ENCODE assay signal across 20 cellular contexts in the genomic region with DNA sequence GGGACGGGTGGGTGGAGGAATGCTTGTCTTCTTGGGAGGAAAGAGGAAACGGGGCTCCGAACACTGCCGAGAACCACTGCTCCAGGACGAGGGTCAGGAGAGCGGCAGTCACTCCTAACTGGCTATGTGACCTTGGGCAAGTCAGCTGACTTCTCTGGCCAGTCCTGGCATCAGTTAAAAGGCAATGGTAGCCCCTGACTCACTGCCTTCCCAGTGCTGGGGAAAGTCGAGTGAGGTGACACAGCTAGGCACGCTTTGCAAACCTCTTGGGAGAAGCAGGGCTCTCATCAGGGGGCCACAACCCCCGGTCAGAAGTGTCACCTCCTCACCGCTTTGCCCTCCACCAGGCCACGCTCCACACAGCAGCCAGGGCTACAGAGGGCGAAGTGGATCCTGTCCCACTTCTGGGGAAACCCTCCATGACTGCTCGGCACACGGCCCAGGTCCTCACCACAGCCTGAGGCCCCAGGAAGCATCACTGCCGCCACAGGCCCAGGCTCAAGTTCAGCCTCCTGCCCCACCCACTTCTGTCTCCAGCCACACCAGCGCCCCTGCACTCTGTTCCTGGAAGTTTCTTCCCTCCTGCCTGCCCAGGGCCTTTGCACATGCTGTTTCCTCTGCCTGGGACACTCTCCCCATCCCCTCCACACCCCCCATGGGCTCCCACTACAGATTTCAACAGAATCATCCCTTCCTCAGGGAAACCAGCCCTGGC. TPM values are rescaled to one million over a fixed set of nuclear protein-coding genes. Genes with fewer than 3 reads are reported as not detected.
A peak's percentile ranks its signal among the peaks of the same experiment; 100 is the strongest.
DNase-seq lines count a peak whose midpoint lies in the region; ATAC-seq and TF ChIP-seq lines count a peak whose summit lies in the region.
"Had no signal": no experiment of that assay in that cellular context is flagged by ENCODE, and none has a peak within 500 bp of the region (broad histone marks: within the 10 kb centered on the region; RNA-seq: fewer than 3 reads in every experiment).

No MANE protein-coding gene starts in this region.

- intact Hi-C loops in mucosa of descending colon (cut with DNase I, micrococcal nuclease) = no loop called here

- peaks cover 0 to 45% (median 16%) of the 10 kb centered on the region in 4 donors for H3K4me1 Mint-ChIP-seq in CD4-positive, CD25-positive, alpha-beta regulatory T cell
- H3K4me1 Mint-ChIP-seq in activated CD8-positive, alpha-beta T cell treated with anti-CD3 and anti-CD28 coated beads, Interleukin-2, amount 10 ng/mL, durations not matched to agents 7 days and 5 days (ENCODE audit: low read depth) = peaks cover 51% of the 10 kb centered on the region

- no peaks in the 10 kb centered on the region for H3K27me3 ChIP-seq in CD4-positive, CD25-positive, alpha-beta regulatory T cell (ENCODE audit: control insufficient read depth, insufficient read depth, low read length)
- no peaks in the 10 kb centered on the region for H3K27me3 ChIP-seq in effector memory CD4-positive, alpha-beta T cell (replicated peaks; ENCODE audit: control insufficient read depth, insufficient read depth, low read length, poor library complexity, severe bottlenecking)
- H3K27me3 ChIP-seq: hepatocyte, ovary, tibial nerve had no signal

- H3K27ac ChIP-seq in CD4-positive, CD25-positive, alpha-beta regulatory T cell (ENCODE audit: insufficient read depth, low read length, poor library complexity, severe bottlenecking) = peak overlapping the region; percentile 35
- no peak overlapping the region for H3K27ac ChIP-seq in effector memory CD4-positive, alpha-beta T cell (ENCODE audit: insufficient read depth, low read length, poor library complexity, severe bottlenecking)
- H3K27ac ChIP-seq: hepatocyte, ovary, tibial nerve, VCaP had no signal

- peaks cover 43% of the 10 kb centered on the region for H3K36me3 Mint-ChIP-seq in CD4-positive, CD25-positive, alpha-beta regulatory T cell
- H3K36me3 Mint-ChIP-seq in activated CD8-positive, alpha-beta T cell treated with anti-CD3 and anti-CD28 coated beads, Interleukin-2, amount 10 ng/mL, durations not matched to agents 7 days and 5 days (ENCODE audit: low read depth) = peaks cover 81% of the 10 kb centered on the region

- TF ChIP-seq CTCF in mucosa of descending colon (IDR thresholded peaks at IDR 0.05) = no peak

- no peaks in the 10 kb centered on the region for H3K27me3 Mint-ChIP-seq in CD4-positive, CD25-positive, alpha-beta regulatory T cell
- no peaks in the 10 kb centered on the region for H3K27me3 Mint-ChIP-seq in activated CD8-positive, alpha-beta T cell treated with anti-CD3 and anti-CD28 coated beads, Interleukin-2, amount 10 ng/mL, durations not matched to agents 7 days and 5 days (ENCODE audit: low read depth)

- POLR2A ChIA-PET in activated CD8-positive, alpha-beta T cell treated with anti-CD3 and anti-CD28 coated beads, Interleukin-2, amount 10 ng/mL, durations not matched to agents 7 days and 5 days (lab: Charles Lee) = interaction anchor here (0.6 to 3.4 kb wide), 5 partner anchors 11 to 86 kb away, joined by 3 to 13 read pairs (median 9); no protein-coding TSS in a partner anchor

- DNase-seq in CD4-positive, CD25-positive, alpha-beta regulatory T cell = no peak
- DNase-seq in CMK (ENCODE audit: low read depth) = peak; percentile 30
- no peak for DNase-seq in activated CD8-positive, alpha-beta T cell treated with anti-CD3 and anti-CD28 coated beads, Interleukin-2, amount 10 ng/mL, durations not matched to agents 7 days and 5 days
- DNase-seq in mucosa of descending colon = no peak
- no peak for DNase-seq in AML-193 (lab: John Stamatoyannopoulos, UW)
- DNase-seq in stimulated activated CD4-positive, alpha-beta T cell treated with anti-CD3 and anti-CD28 coated beads, Interleukin-15, amount 100 ng/mL, for 24 hours = no peak
- no peak for DNase-seq in effector memory CD4-positive, alpha-beta T cell
- DNase-seq: islet precursor cell; NCI-H1417; NCI-H2107; NCI-H524; ovary; SHP77 treated with DMSO at 0.1 percent for 48 hours; stimulated activated naive CD4-positive, alpha-beta T cell had no signal

- ATAC-seq in CD4-positive, CD25-positive, alpha-beta regulatory T cell (ENCODE audit: low read depth in 2 of 2) = no peak
- peak; percentile 40 for ATAC-seq in activated CD8-positive, alpha-beta T cell treated with anti-CD3 and anti-CD28 coated beads, Interleukin-2, amount 10 ng/mL, durations not matched to agents 7 days and 5 days
- peak; percentile 22 for ATAC-seq in mucosa of descending colon
- ATAC-seq: sciatic nerve had no signal

- H3K4me3 ChIP-seq in CD4-positive, CD25-positive, alpha-beta regulatory T cell (ENCODE audit: low read depth, low read length) = no peak overlapping the region
- H3K4me3 ChIP-seq in mucosa of descending colon = no peak overlapping the region
- no peak overlapping the region for H3K4me3 ChIP-seq in effector memory CD4-positive, alpha-beta T cell (ENCODE audit: insufficient read depth, low read depth, low read length, poor library complexity, severe bottlenecking)
- H3K4me3 ChIP-seq: hepatocyte, lung, ovary, tibial nerve had no signal

- no peaks in the 10 kb centered on the region for H3K4me1 ChIP-seq in CD4-positive, CD25-positive, alpha-beta regulatory T cell (ENCODE audit: control insufficient read depth, insufficient read depth, low read length, poor library complexity, severe bottlenecking)
- H3K4me1 ChIP-seq in mucosa of descending colon (ENCODE audit: low read depth) = no peaks in the 10 kb centered on the region
- no peaks in the 10 kb centered on the region for H3K4me1 ChIP-seq in effector memory CD4-positive, alpha-beta T cell (ENCODE audit: control insufficient read depth, insufficient read depth, low read length, poor library complexity, severe bottlenecking)
- H3K4me1 ChIP-seq: tibial nerve had no signal

- H3K4me3 Mint-ChIP-seq in CD4-positive, CD25-positive, alpha-beta regulatory T cell = peak overlapping the region in 1 of 4 donors; percentile 43
- no peak overlapping the region for H3K4me3 Mint-ChIP-seq in activated CD8-positive, alpha-beta T cell treated with anti-CD3 and anti-CD28 coated beads, Interleukin-2, amount 10 ng/mL, durations not matched to agents 7 days and 5 days

- H3K36me3 ChIP-seq in CD4-positive, CD25-positive, alpha-beta regulatory T cell (ENCODE audit: control insufficient read depth, insufficient read depth, low read length) = peaks cover 94% of the 10 kb centered on the region
- no peaks in the 10 kb centered on the region for H3K36me3 ChIP-seq in mucosa of descending colon (ENCODE audit: low read depth)
- H3K36me3 ChIP-seq in effector memory CD4-positive, alpha-beta T cell (ENCODE audit: control insufficient read depth, insufficient read depth, low read length) = peaks cover 88% of the 10 kb centered on the region
- H3K36me3 ChIP-seq: ovary, tibial nerve had no signal

- peak overlapping the region; percentile 63 to 89 (median 75) for H3K27ac Mint-ChIP-seq in CD4-positive, CD25-positive, alpha-beta regulatory T cell
- H3K27ac Mint-ChIP-seq in activated CD8-positive, alpha-beta T cell treated with anti-CD3 and anti-CD28 coated beads, Interleukin-2, amount 10 ng/mL, durations not matched to agents 7 days and 5 days = peak overlapping the region; percentile 72

- CTCF ChIA-PET in activated CD8-positive, alpha-beta T cell treated with anti-CD3 and anti-CD28 coated beads, Interleukin-2, amount 10 ng/mL, durations not matched to agents 7 days and 5 days (lab: Charles Lee) = interaction anchor here (1.0 to 2.5 kb wide), 3 partner anchors 12 to 55 kb away, joined by 3 to 8 read pairs (median 3); no protein-coding TSS in a partner anchor

- no peaks in the 10 kb centered on the region for H3K9me3 Mint-ChIP-seq in CD4-positive, CD25-positive, alpha-beta regulatory T cell
- H3K9me3 Mint-ChIP-seq in activated CD8-positive, alpha-beta T cell treated with anti-CD3 and anti-CD28 coated beads, Interleukin-2, amount 10 ng/mL, durations not matched to agents 7 days and 5 days (ENCODE audit: insufficient read depth) = no peaks in the 10 kb centered on the region

- no peaks in the 10 kb centered on the region for H3K9me3 ChIP-seq in CD4-positive, CD25-positive, alpha-beta regulatory T cell (ENCODE audit: control insufficient read depth in 2 of 2, low read length in 2 of 2)
- no peaks in the 10 kb centered on the region for H3K9me3 ChIP-seq in mucosa of descending colon
- H3K9me3 ChIP-seq in effector memory CD4-positive, alpha-beta T cell (ENCODE audit: control insufficient read depth, low read length) = no peaks in the 10 kb centered on the region
- H3K9me3 ChIP-seq: ovary, tibial nerve had no signal

RNA-seq across cellular contexts. Expression of a gene that starts 16.3 kb away (rescaled TPM):
- 197 TPM for total RNA-seq in CD4-positive, CD25-positive, alpha-beta regulatory T cell
- 100 to 1,000 TPM; 160 to 189 (median 163) TPM for polyA plus RNA-seq in CD4-positive, CD25-positive, alpha-beta regulatory T cell
- 100 to 1,000 TPM; 202 to 213 TPM for total RNA-seq in activated CD8-positive, alpha-beta T cell treated with anti-CD3 and anti-CD28 coated beads, Interleukin-2, amount 10 ng/mL, durations not matched to agents 7 days and 5 days
- total RNA-seq in mucosa of descending colon = 1 to 10 TPM; 4.5 to 5.8 (median 5.3) TPM

RNA-seq across cellular contexts. Expression of a gene that starts 23.9 kb away (rescaled TPM):
- total RNA-seq in CD4-positive, CD25-positive, alpha-beta regulatory T cell = 1.5 TPM
- under 1 TPM; 0.10 to 0.18 (median 0.14) TPM for polyA plus RNA-seq in CD4-positive, CD25-positive, alpha-beta regulatory T cell
- 1 to 10 TPM; 1.1 TPM for total RNA-seq in activated CD8-positive, alpha-beta T cell treated with anti-CD3 and anti-CD28 coated beads, Interleukin-2, amount 10 ng/mL, durations not matched to agents 7 days and 5 days
- under 1 TPM in 2 of 3 donors, not detected in 1; 0.29 to 0.46 TPM for total RNA-seq in mucosa of descending colon
- total RNA-seq: H4, sciatic nerve, tibial nerve had no signal

RNA-seq across cellular contexts. Expression of a gene that starts 54.6 kb away (rescaled TPM):
- 13.6 TPM for total RNA-seq in CD4-positive, CD25-positive, alpha-beta regulatory T cell
- polyA plus RNA-seq in CD4-positive, CD25-positive, alpha-beta regulatory T cell = 1 to 10 TPM; 1.6 to 2.4 (median 2.1) TPM
- total RNA-seq in activated CD8-positive, alpha-beta T cell treated with anti-CD3 and anti-CD28 coated beads, Interleukin-2, amount 10 ng/mL, durations not matched to agents 7 days and 5 days = 1 to 10 TPM; 6.1 to 6.2 TPM
- 10 to 100 TPM in 2 of 3 donors, 1 to 10 TPM in 1; 8.9 to 22.5 (median 13.3) TPM for total RNA-seq in mucosa of descending colon

Comparison
In these comparisons a context has a peak if more than half of its experiments do, and no peak if none do; other contexts are left out.
1. ATAC-seq: peak in activated CD8-positive, alpha-beta T cell treated with anti-CD3 and anti-CD28 coated beads, Interleukin-2, amount 10 ng/mL, durations not matched to agents 7 days and 5 days (single experiment) and mucosa of descending colon (single experiment); none in CD4-positive, CD25-positive, alpha-beta regulatory T cell (0 of 2).
2. RNA of a gene that starts 16.3 kb away (total RNA-seq): 202 to 213 TPM in activated CD8-positive, alpha-beta T cell treated with anti-CD3 and anti-CD28 coated beads, Interleukin-2, amount 10 ng/mL, durations not matched to agents 7 days and 5 days and 197 TPM in CD4-positive, CD25-positive, alpha-beta regulatory T cell (single experiment); 4.5 to 5.8 TPM in mucosa of descending colon; every median in the first group is over 10 times any median in the second.